Comparison of ENCODE assay signal across 8 cellular contexts in the genomic region with DNA sequence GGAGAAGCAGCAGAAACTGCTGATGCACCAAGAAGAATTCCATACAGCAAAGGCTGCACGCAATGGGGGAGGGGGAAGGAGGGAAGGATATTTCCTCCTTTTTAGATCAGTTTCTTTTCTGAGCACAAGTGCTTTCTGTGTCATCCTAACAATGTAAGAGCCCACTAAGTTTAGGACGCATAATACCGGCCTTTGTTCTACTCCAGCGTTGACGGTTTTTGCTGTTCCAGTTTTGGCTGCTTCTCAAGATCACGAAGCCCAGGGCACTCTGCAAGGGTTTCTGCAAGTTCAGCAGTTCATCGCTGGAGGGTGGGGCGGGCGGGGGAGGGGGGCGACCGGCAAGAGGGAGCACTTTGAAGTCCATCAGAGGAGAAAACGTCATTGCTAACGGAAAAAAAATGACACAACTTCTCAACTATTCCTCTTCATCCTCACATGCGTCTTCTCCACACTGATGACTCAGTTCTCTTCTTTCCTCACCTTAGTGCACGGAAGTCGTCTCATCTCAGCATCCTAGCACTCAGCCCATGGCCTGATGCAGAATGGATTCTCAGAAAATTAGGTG. TPM values are rescaled to one million over a fixed set of nuclear protein-coding genes. Genes with fewer than 3 reads are reported as not detected.
DNase-seq lines count a peak whose midpoint lies in the region; ATAC-seq lines count a peak whose summit lies in the region.

No MANE protein-coding gene starts in this region.

- no peaks in the 10 kb centered on the region for H3K9me3 Mint-ChIP-seq in activated CD8-positive, alpha-beta T cell treated with anti-CD3 and anti-CD28 coated beads, Interleukin-2, amount 10 ng/mL, durations not matched to agents 7 days and 5 days (ENCODE audit: insufficient read depth)

- no peaks in the 10 kb centered on the region for H3K36me3 Mint-ChIP-seq in activated CD8-positive, alpha-beta T cell treated with anti-CD3 and anti-CD28 coated beads, Interleukin-2, amount 10 ng/mL, durations not matched to agents 7 days and 5 days (ENCODE audit: low read depth)

- ATAC-seq in activated CD4-positive, CD25-positive, alpha-beta regulatory T cell treated with anti-CD3 and anti-CD28 coated beads, Interleukin-2, amount 50 U/mL, for 24 hours = peak; percentile 79 to 89
- ATAC-seq in activated CD8-positive, alpha-beta T cell treated with anti-CD3 and anti-CD28 coated beads, Interleukin-2, amount 10 ng/mL, durations not matched to agents 7 days and 5 days = peak; percentile 83
- ATAC-seq in stimulated activated naive CD8-positive, alpha-beta T cell treated with anti-CD3 and anti-CD28 coated beads, Interleukin-15, Interleukin-2, amounts not matched to agents 100 U/mL and 50 U/mL, for 24 hours = peak; percentile 88
- ATAC-seq in GM21825 (IDR thresholded peaks at IDR 0.05; ENCODE audit: unreplicated experiment) = no peak

- CTCF ChIA-PET in activated CD8-positive, alpha-beta T cell treated with anti-CD3 and anti-CD28 coated beads, Interleukin-2, amount 10 ng/mL, durations not matched to agents 7 days and 5 days (lab: Charles Lee) = no interaction called here

- no peak for DNase-seq in activated CD4-positive, CD25-positive, alpha-beta regulatory T cell treated with anti-CD3 and anti-CD28 coated beads, Interleukin-2, amount 50 U/mL, for 72 hours
- DNase-seq in activated CD8-positive, alpha-beta T cell treated with anti-CD3 and anti-CD28 coated beads, Interleukin-2, amount 10 ng/mL, durations not matched to agents 7 days and 5 days = no peak
- DNase-seq in glomerular visceral epithelial cell (ENCODE audit: extremely low spot score) (peak; percentile 63), mesenteric fat pad (ENCODE audit: low spot score) (no peak), NCI-H1694 (lab: John Stamatoyannopoulos, UW) (no peak)
- no peak for DNase-seq in stimulated activated naive CD8-positive, alpha-beta T cell treated with anti-CD3 and anti-CD28 coated beads, Interleukin-15, Interleukin-2, amounts not matched to agents 100 U/mL and 50 U/mL, for 24 hours

- peaks cover 4% of the 10 kb centered on the region for H3K27me3 Mint-ChIP-seq in activated CD8-positive, alpha-beta T cell treated with anti-CD3 and anti-CD28 coated beads, Interleukin-2, amount 10 ng/mL, durations not matched to agents 7 days and 5 days (ENCODE audit: low read depth)

- H3K4me3 Mint-ChIP-seq in activated CD8-positive, alpha-beta T cell treated with anti-CD3 and anti-CD28 coated beads, Interleukin-2, amount 10 ng/mL, durations not matched to agents 7 days and 5 days = no peak overlapping the region

- no peak overlapping the region for H3K27ac Mint-ChIP-seq in activated CD8-positive, alpha-beta T cell treated with anti-CD3 and anti-CD28 coated beads, Interleukin-2, amount 10 ng/mL, durations not matched to agents 7 days and 5 days

- H3K4me1 Mint-ChIP-seq in activated CD8-positive, alpha-beta T cell treated with anti-CD3 and anti-CD28 coated beads, Interleukin-2, amount 10 ng/mL, durations not matched to agents 7 days and 5 days (ENCODE audit: low read depth) = peaks cover 16% of the 10 kb centered on the region

- POLR2A ChIA-PET in activated CD8-positive, alpha-beta T cell treated with anti-CD3 and anti-CD28 coated beads, Interleukin-2, amount 10 ng/mL, durations not matched to agents 7 days and 5 days (lab: Charles Lee) = interaction anchor here (0.8 kb wide), 1 partner anchor 121 kb away, joined by 3 read pairs; no protein-coding TSS in a partner anchor

RNA-seq across cellular contexts. Expression of a gene that starts 8.7 kb away (rescaled TPM):
- total RNA-seq in activated CD8-positive, alpha-beta T cell treated with anti-CD3 and anti-CD28 coated beads, Interleukin-2, amount 10 ng/mL, durations not matched to agents 7 days and 5 days = 1 to 10 TPM in 1 of 2 experiments, under 1 TPM in 1; 0.39 to 1.2 TPM
- not detected for total RNA-seq in mesenteric fat pad
